ENCODE assay signal across 1 cellular context in genomic region chr18:28457784-28458183, GRCh38.
TF ChIP-seq lines count a peak whose summit lies in the region.

No MANE protein-coding gene starts in this region.

TF ChIP-seq in H1, 55 proteins besides CTCF, POLR2A, EP300 and RAD21 (continued from another document):
- TF ChIP-seq JUN (IDR thresholded peaks at IDR 0.05; ENCODE audit: low read depth, low read length) (no peak), TBP (IDR thresholded peaks at IDR 0.05; ENCODE audit: low read depth, low read length) (no peak), SAP30 (IDR thresholded peaks at IDR 0.05; ENCODE audit: insufficient read depth, insufficient replicate concordance, low read length) (no peak), TEAD4 (IDR thresholded peaks at IDR 0.05; ENCODE audit: low read depth, low read length) (no peak), HDAC2 (IDR thresholded peaks at IDR 0.05; ENCODE audit: borderline replicate concordance in 1 of 2, low read depth in 2 of 2, low read length in 2 of 2) (no peak), FOSL1 (IDR thresholded peaks at IDR 0.05; ENCODE audit: insufficient read depth, low read depth, low read length) (no peak), SRF (IDR thresholded peaks at IDR 0.05; ENCODE audit: low read depth, low read length) (no peak), SP4 (IDR thresholded peaks at IDR 0.05; ENCODE audit: low read length) (no peak)
